In the genomic region with DNA sequence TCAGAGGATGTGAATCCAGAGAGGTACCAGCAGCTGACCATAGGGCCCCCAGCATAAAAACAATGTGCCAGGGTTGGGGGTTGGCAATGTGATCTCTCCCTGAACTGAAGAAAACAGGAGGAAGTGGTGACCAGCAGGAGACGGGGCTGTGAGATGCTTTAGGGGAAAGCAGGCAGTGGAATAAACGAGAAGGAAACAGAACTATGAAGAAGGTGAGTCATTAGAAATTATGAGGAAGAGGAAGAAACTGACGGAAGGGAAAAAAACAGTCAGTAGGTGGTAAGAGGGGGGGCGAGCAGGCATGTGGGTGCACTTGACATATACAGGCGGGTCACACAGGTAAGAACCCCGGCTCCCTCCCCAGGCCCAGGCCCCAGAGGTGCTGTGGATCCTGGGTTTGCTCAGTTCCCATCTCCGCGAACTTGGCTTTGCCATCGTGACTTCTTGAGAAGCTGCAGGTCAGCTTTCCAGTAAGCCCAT, we compare ENCODE assay signal across 8 cellular contexts. TPM values are rescaled to one million over a fixed set of nuclear protein-coding genes. Genes with fewer than 3 reads are reported as not detected.
A peak's percentile ranks its signal among the peaks of the same experiment; 100 is the strongest.
DNase-seq lines count a peak whose midpoint lies in the region; ATAC-seq and TF ChIP-seq lines count a peak whose summit lies in the region.

No MANE protein-coding gene starts in this region.

- H3K79me2 ChIP-seq in MM.1S (ENCODE audit: low read length): no peaks in the 10 kb centered on the region

- H3K36me3 ChIP-seq in heart left ventricle: no peaks in the 10 kb centered on the region
- H3K36me3 ChIP-seq in MM.1S (replicated peaks; ENCODE audit: insufficient read depth, low read length): no peaks in the 10 kb centered on the region

- in situ Hi-C loops in KBM-7 (cut with MboI; ENCODE audit: low pct_unique_long_range_greater_than_20kb, low sequenced_read_pairs): no loop called here

- no peaks in the 10 kb centered on the region for H4K20me1 ChIP-seq in MM.1S (ENCODE audit: insufficient read depth, low read length)

- H3K27ac ChIP-seq in heart left ventricle: peak overlapping the region in 10 of 12 donors; percentile 39 to 85 (median 78)
- H3K27ac ChIP-seq in MM.1S (ENCODE audit: low read length): no peak overlapping the region

- H2AFZ ChIP-seq in MM.1S (ENCODE audit: low read length): no peak overlapping the region

- H3K4me2 ChIP-seq in MM.1S (ENCODE audit: low read depth, low read length): no peak overlapping the region

- H3K4me1 ChIP-seq in heart left ventricle: peaks cover 0 to 36% (median 5%) of the 10 kb centered on the region in 12 donors
- no peaks in the 10 kb centered on the region for H3K4me1 ChIP-seq in MM.1S (ENCODE audit: low read length)

- no peak for TF ChIP-seq POLR2A in heart left ventricle (IDR thresholded peaks at IDR 0.05)

- no peaks in the 10 kb centered on the region for H3F3A ChIP-seq in MM.1S (ENCODE audit: insufficient read depth, low read length)

- no peaks in the 10 kb centered on the region for H3K9me2 ChIP-seq in MM.1S (replicated peaks; ENCODE audit: insufficient read depth, low read length)

- peak overlapping the region in 4 of 12 donors; percentile 1 to 18 (median 11) for H3K4me3 ChIP-seq in heart left ventricle
- H3K4me3 ChIP-seq in MM.1S (ENCODE audit: low read length): no peak overlapping the region

- WGBS in heart left ventricle, 4 donors: 56 to 63% (median 62%) methylated on average over 9 of the region's 9 CpGs

- no peak for TF ChIP-seq CTCF in heart left ventricle (IDR thresholded peaks at IDR 0.05)
- no peak for TF ChIP-seq CTCF in MM.1S (IDR thresholded peaks at IDR 0.05; ENCODE audit: low read length)

- intact Hi-C loops in heart left ventricle (cut with DNase I): loop anchor here in 1 of 10 donors (5.0 kb wide), 1 partner anchor 41 kb away; a partner anchor contains a TSS

- H3K27me3 ChIP-seq in heart left ventricle (no peaks in the 10 kb centered on the region), MM.1S (replicated peaks; ENCODE audit: insufficient read depth, low read length) (no peaks in the 10 kb centered on the region)

- peak; percentile 39 to 69 (median 60) for ATAC-seq in heart left ventricle
- no peak for ATAC-seq in GM21786 (IDR thresholded peaks at IDR 0.05; ENCODE audit: unreplicated experiment)

- DNase-seq in KBM-7 (peak; percentile 83), heart left ventricle (peak in 2 of 5 donors; percentile 31 to 38), MM.1S (no peak), GM03348 (ENCODE audit: low spot score) (no peak), cerebellar nuclear complex (lab: John Stamatoyannopoulos, UW) (no peak)
- peak; percentile 38 to 50 for DNase-seq in activated CD4-positive, alpha-beta T cell treated with anti-CD3 and anti-CD28 coated beads, Interleukin-2, amount 50 U/mL, for 48 hours
- peak; percentile 33 to 38 for DNase-seq in stimulated activated CD4-positive, alpha-beta T cell treated with anti-CD3 and anti-CD28 coated beads, Interleukin-1b, Interleukin-23, amount 100 ng/mL, for 4 hours (ENCODE audit: low read depth in 2 of 2)

- H3K9me3 ChIP-seq in heart left ventricle (no peaks in the 10 kb centered on the region), MM.1S (replicated peaks; ENCODE audit: insufficient read depth, low read length) (no peaks in the 10 kb centered on the region)

- no peak overlapping the region for H3K9ac ChIP-seq in MM.1S (ENCODE audit: low read length)

RNA-seq across cellular contexts. Expression of a gene that starts 42.2 kb away (rescaled TPM):
- 10 to 100 TPM in 1 of 9 donors, 1 to 10 TPM in 7, under 1 TPM in 1; 0.87 to 12.3 (median 3.6) TPM for total RNA-seq in heart left ventricle
- 1 to 10 TPM; 1.1 to 3.0 TPM for polyA plus RNA-seq in heart left ventricle

RNA-seq across cellular contexts. Expression of a gene that starts 48.4 kb away (rescaled TPM):
- 1 to 10 TPM in 1 of 9 donors, under 1 TPM in 2, not detected in 6; 0.10 to 2.1 (median 0.66) TPM for total RNA-seq in heart left ventricle
- polyA plus RNA-seq in heart left ventricle: under 1 TPM in 1 of 2 donors, not detected in 1; 0.11 TPM

Comparison
In these comparisons a context has a peak if more than half of its experiments do, and no peak if none do; other contexts are left out.
1. DNase-seq: peak in KBM-7 (single experiment), activated CD4-positive, alpha-beta T cell treated with anti-CD3 and anti-CD28 coated beads, Interleukin-2, amount 50 U/mL, for 48 hours (2 of 2) and stimulated activated CD4-positive, alpha-beta T cell treated with anti-CD3 and anti-CD28 coated beads, Interleukin-1b, Interleukin-23, amount 100 ng/mL, for 4 hours (2 of 2); none in MM.1S (single experiment), GM03348 (single experiment) and cerebellar nuclear complex (0 of 2).